In the genomic region with DNA sequence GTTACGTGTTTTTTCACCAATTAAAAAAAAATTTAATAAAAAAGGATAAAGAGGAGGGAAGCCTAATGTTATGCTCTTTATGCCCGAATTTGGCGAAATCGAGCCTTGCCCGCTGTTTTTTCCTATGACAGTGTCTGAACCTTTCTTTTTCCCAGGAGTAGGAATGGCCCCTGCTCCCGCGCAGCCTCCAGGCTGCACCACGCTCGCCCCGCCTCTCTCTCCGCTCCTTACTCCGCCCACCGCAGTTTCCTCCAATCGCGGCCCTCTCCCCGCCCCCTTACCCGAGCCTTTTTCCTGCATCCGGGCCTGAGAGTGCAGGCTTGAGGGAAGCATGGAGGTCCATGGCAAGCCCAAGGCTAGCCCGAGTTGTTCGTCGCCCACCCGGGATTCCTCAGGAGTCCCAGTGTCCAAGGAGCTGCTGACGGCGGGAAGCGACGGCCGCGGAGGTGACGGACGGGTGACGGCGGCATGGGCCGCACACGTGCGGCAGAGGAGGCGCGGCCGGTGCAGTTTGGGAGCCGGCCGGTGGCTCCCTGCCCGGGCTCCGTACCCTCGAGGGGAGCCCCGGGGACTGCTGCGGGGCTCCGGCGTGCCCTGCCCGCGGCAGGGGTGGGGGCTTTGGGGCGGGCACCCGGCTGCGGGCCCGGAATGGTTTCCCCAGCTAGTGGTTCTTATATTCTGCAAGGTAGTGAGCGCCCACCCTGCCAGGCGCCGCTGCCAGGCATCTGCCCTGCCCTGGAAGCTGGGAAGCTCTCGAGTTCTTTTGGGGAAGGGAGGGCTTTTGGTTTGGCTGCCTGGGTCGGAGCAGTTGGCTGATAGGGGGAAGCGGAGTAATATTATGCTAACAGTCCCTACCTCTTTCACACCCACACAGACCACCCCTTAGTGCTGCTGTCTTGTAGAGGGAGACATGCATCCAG, we compare ENCODE assay signal across 1 cellular context.
TF ChIP-seq lines count a peak whose summit lies in the region.

NOPCHAP1 (plus strand) TSS at position 295 of the 920 bp plus-strand sequence; CDS start at position 332, 37 bp downstream.

TF ChIP-seq in HEK293, 187 proteins besides CTCF, POLR2A, EP300 and RAD21 (continued from another document):
- TF ChIP-seq SP2 (tag by site-specific recombination; IDR thresholded peaks at IDR 0.05) (peak; percentile 89), ZBTB21 (tag by site-specific recombination; IDR thresholded peaks at IDR 0.05) (no peak), ZNF211 (tag by site-specific recombination; IDR thresholded peaks at IDR 0.05; ENCODE audit: low read depth) (no peak), PRDM10 (tag by site-specific recombination; IDR thresholded peaks at IDR 0.05) (peak; percentile 67), ZBTB17 (tag by site-specific recombination; IDR thresholded peaks at IDR 0.05) (peak; percentile 60; the same call in 1 of the 2 replicates), ZNF664 (tag by site-specific recombination; IDR thresholded peaks at IDR 0.05) (no peak), KLF16 (tag by site-specific recombination; IDR thresholded peaks at IDR 0.05) (peak; percentile 73), ZBTB20 (tag by site-specific recombination; IDR thresholded peaks at IDR 0.05) (peak; percentile 85), EGR2 (tag by site-specific recombination; IDR thresholded peaks at IDR 0.05; ENCODE audit: low read depth) (peak; percentile 58), ZNF214 (tag by site-specific recombination; IDR thresholded peaks at IDR 0.05; ENCODE audit: borderline replicate concordance) (no peak), SCRT1 (tag by site-specific recombination; IDR thresholded peaks at IDR 0.05; ENCODE audit: borderline replicate concordance) (no peak), ZNF23 (tag by site-specific recombination; IDR thresholded peaks at IDR 0.05; ENCODE audit: borderline replicate concordance) (no peak), AEBP2 (tag by site-specific recombination; IDR thresholded peaks at IDR 0.05; ENCODE audit: borderline replicate concordance) (no peak), ZFP3 (tag by site-specific recombination; IDR thresholded peaks at IDR 0.05; ENCODE audit: low read depth) (no peak), ZNF354C (tag by site-specific recombination; IDR thresholded peaks at IDR 0.05; ENCODE audit: borderline replicate concordance, low read depth) (no peak), SCRT2 (tag by site-specific recombination; IDR thresholded peaks at IDR 0.05) (no peak), ZNF654 (tag by site-specific recombination; IDR thresholded peaks at IDR 0.05; ENCODE audit: low read depth) (no peak), RBAK (tag by site-specific recombination; IDR thresholded peaks at IDR 0.05) (no peak), ZNF362 (tag by site-specific recombination; IDR thresholded peaks at IDR 0.05) (peak; percentile 89), ZNF571 (tag by site-specific recombination; IDR thresholded peaks at IDR 0.05) (no peak), ZNF426 (tag by site-specific recombination; IDR thresholded peaks at IDR 0.05) (no peak), GLIS2 (tag by site-specific recombination; IDR thresholded peaks at IDR 0.05) (peak; percentile 70; the same call in 1 of the 2 replicates), ZNF548 (tag by site-specific recombination; IDR thresholded peaks at IDR 0.05) (no peak), ZNF610 (tag by site-specific recombination; IDR thresholded peaks at IDR 0.05; ENCODE audit: borderline replicate concordance) (no peak), ZFP69B (tag by site-specific recombination; IDR thresholded peaks at IDR 0.05) (no peak), GLI4 (tag by site-specific recombination; IDR thresholded peaks at IDR 0.05) (no peak), ZNF132 (tag by site-specific recombination; IDR thresholded peaks at IDR 0.05; ENCODE audit: borderline replicate concordance) (no peak), ZNF350 (tag by site-specific recombination; IDR thresholded peaks at IDR 0.05) (no peak), HOXA7 (CRISPR knock-in tag; IDR thresholded peaks at IDR 0.05; ENCODE audit: borderline replicate concordance) (no peak), ZNF398 (tag by site-specific recombination; IDR thresholded peaks at IDR 0.05) (no peak), PRDM2 (tag by site-specific recombination; IDR thresholded peaks at IDR 0.05; ENCODE audit: borderline replicate concordance) (no peak), ZNF48 (tag by site-specific recombination; IDR thresholded peaks at IDR 0.05) (no peak), ZNF843 (tag by site-specific recombination; IDR thresholded peaks at IDR 0.05) (no peak), ZNF391 (tag by site-specific recombination; IDR thresholded peaks at IDR 0.05; ENCODE audit: borderline replicate concordance, low read depth) (no peak), ZIC2 (tag by site-specific recombination; IDR thresholded peaks at IDR 0.05) (no peak), ZNF175 (tag by site-specific recombination; IDR thresholded peaks at IDR 0.05) (no peak)
- TF ChIP-seq, protein P1, sequence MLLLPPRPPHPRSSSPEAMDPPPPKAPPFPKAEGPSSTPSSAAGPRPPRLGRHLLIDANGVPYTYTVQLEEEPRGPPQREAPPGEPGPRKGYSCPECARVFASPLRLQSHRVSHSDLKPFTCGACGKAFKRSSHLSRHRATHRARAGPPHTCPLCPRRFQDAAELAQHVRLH (tag by site-specific recombination; IDR thresholded peaks at IDR 0.05): no peak
- TF ChIP-seq, protein P2, sequence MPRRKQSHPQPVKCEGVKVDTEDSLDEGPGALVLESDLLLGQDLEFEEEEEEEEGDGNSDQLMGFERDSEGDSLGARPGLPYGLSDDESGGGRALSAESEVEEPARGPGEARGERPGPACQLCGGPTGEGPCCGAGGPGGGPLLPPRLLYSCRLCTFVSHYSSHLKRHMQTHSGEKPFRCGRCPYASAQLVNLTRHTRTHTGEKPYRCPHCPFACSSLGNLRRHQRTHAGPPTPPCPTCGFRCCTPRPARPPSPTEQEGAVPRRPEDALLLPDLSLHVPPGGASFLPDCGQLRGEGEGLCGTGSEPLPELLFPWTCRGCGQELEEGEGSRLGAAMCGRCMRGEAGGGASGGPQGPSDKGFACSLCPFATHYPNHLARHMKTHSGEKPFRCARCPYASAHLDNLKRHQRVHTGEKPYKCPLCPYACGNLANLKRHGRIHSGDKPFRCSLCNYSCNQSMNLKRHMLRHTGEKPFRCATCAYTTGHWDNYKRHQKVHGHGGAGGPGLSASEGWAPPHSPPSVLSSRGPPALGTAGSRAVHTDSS (tag by site-specific recombination; IDR thresholded peaks at IDR 0.05): no peak
- TF ChIP-seq, protein P3, sequence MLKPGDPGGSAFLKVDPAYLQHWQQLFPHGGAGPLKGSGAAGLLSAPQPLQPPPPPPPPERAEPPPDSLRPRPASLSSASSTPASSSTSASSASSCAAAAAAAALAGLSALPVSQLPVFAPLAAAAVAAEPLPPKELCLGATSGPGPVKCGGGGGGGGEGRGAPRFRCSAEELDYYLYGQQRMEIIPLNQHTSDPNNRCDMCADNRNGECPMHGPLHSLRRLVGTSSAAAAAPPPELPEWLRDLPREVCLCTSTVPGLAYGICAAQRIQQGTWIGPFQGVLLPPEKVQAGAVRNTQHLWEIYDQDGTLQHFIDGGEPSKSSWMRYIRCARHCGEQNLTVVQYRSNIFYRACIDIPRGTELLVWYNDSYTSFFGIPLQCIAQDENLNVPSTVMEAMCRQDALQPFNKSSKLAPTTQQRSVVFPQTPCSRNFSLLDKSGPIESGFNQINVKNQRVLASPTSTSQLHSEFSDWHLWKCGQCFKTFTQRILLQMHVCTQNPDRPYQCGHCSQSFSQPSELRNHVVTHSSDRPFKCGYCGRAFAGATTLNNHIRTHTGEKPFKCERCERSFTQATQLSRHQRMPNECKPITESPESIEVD (tag by site-specific recombination; IDR thresholded peaks at IDR 0.05): no peak
TF ChIP-seq in HEK293: peak in this region for 37.
